21 cellular contexts compared by ENCODE assay signal in the genomic region with DNA sequence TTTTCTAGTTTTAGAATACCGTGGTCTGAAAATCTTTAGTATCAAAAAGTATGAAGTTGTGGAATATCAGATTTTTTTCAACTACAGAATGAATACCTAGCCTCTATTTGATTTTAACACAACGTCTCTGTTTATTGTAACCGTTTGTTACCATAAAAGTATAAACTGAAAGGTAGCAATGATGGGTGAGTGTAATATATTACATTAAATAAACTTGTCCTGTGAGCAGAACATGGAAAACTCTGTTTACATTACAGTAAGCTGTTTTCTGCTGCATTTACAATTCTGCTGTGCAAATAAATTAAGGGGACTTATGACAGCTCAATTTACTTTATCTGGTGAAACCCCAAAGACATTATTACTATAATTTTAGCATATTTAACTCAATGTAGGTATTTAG.
DNase-seq lines count a peak whose midpoint lies in the region; TF ChIP-seq lines count a peak whose summit lies in the region.
"Had no signal": no experiment of that assay in that cellular context is flagged by ENCODE, and none has a peak within 500 bp of the region (broad histone marks: within the 10 kb centered on the region; RNA-seq: fewer than 3 reads in every experiment).

No MANE protein-coding gene starts in this region.

- POLR2A ChIA-PET in MCF 10A (lab: Yijun Ruan, JAX) = no interaction called here
- POLR2A ChIA-PET in CD8-positive, alpha-beta memory T cell (lab: Charles Lee) = no interaction called here

- H3K27me3 Mint-ChIP-seq in MCF 10A (ENCODE audit: insufficient read depth, unreplicated experiment) = no peaks in the 10 kb centered on the region
- H3K27me3 Mint-ChIP-seq in CD8-positive, alpha-beta memory T cell = no peaks in the 10 kb centered on the region
- H3K27me3 Mint-ChIP-seq: B cell, T-cell had no signal

- no peaks in the 10 kb centered on the region for H3K27me3 ChIP-seq in muscle layer of colon (ENCODE audit: control insufficient read depth in 1 of 2, insufficient read depth in 2 of 2, low read length in 2 of 2)
- H3K27me3 ChIP-seq in CD8-positive, alpha-beta memory T cell (ENCODE audit: insufficient read depth, low read length, poor library complexity, severe bottlenecking) = no peaks in the 10 kb centered on the region

- DNase-seq in LNCaP clone FGC (ENCODE audit: low read depth) (peak; percentile 50), NCI-H1436 treated with DMSO at 0.1 percent for 48 hours (lab: John Stamatoyannopoulos, UW) (peak; percentile 10), NCI-H774 (lab: John Stamatoyannopoulos, UW) (peak; percentile 36), MCF 10A (ENCODE audit: unreplicated experiment) (no peak), T-helper 2 cell (no peak)
- DNase-seq in CD8-positive, alpha-beta memory T cell = no peak
- DNase-seq: NCI-H1092, NCI-H1694, NCI-H2107, NCI-H446 treated with DMSO at 0.1 percent for 48 hours, NCI-H82, T-cell had no signal

- TF ChIP-seq CTCF in LNCaP clone FGC (IDR thresholded peaks at IDR 0.05; ENCODE audit: control insufficient read depth, extremely low read depth, insufficient read depth) = no peak
- no peak for TF ChIP-seq CTCF in MCF 10A (IDR thresholded peaks at IDR 0.05; ENCODE audit: unreplicated experiment)

- peak overlapping the region; percentile 58 for H3K27ac ChIP-seq in muscle layer of colon (ENCODE audit: low read depth, low read length)
- H3K27ac ChIP-seq in CD8-positive, alpha-beta memory T cell (ENCODE audit: low read depth, low read length) = no peak overlapping the region
- H3K27ac ChIP-seq: A549, HL-60, SK-N-MC had no signal

- no peaks in the 10 kb centered on the region for H3K36me3 ChIP-seq in muscle layer of colon (ENCODE audit: insufficient read depth, low read length)
- H3K36me3 ChIP-seq in CD8-positive, alpha-beta memory T cell (ENCODE audit: insufficient read depth, low read length) = no peaks in the 10 kb centered on the region
- H3K36me3 ChIP-seq: HAP-1 had no signal

- peaks cover 9% of the 10 kb centered on the region for H3K9me3 Mint-ChIP-seq in MCF 10A (ENCODE audit: unreplicated experiment)
- H3K9me3 Mint-ChIP-seq in CD8-positive, alpha-beta memory T cell = no peaks in the 10 kb centered on the region
- H3K9me3 Mint-ChIP-seq: T-cell had no signal

- intact Hi-C loops in MCF 10A (cut with micrococcal nuclease) = no loop called here

- H3K36me3 Mint-ChIP-seq in MCF 10A (ENCODE audit: insufficient read depth, unreplicated experiment) = no peaks in the 10 kb centered on the region
- H3K36me3 Mint-ChIP-seq in CD8-positive, alpha-beta memory T cell = no peaks in the 10 kb centered on the region
- H3K36me3 Mint-ChIP-seq: CD14-positive monocyte, T-cell had no signal

- no TSS peak for BruUV-seq in MCF 10A (replicated peaks; lab: Mats Ljungman, UMichigan)

- no peak overlapping the region for H3K4me3 Mint-ChIP-seq in MCF 10A (ENCODE audit: unreplicated experiment)
- no peak overlapping the region for H3K4me3 Mint-ChIP-seq in CD8-positive, alpha-beta memory T cell
- H3K4me3 Mint-ChIP-seq: B cell, CD14-positive monocyte, GM23338, T-cell had no signal

- H3K4me1 Mint-ChIP-seq in MCF 10A (ENCODE audit: insufficient read depth, unreplicated experiment) = no peaks in the 10 kb centered on the region
- no peaks in the 10 kb centered on the region for H3K4me1 Mint-ChIP-seq in CD8-positive, alpha-beta memory T cell
- H3K4me1 Mint-ChIP-seq: B cell, CD14-positive monocyte, GM23338, T-cell had no signal

- H3K4me3 ChIP-seq in LNCaP clone FGC (ENCODE audit: low read depth, low read length) (no peak overlapping the region), muscle layer of colon (ENCODE audit: low read depth in 1 of 2, low read length in 2 of 2) (peak overlapping the region in 1 of 2 donors; percentile 33)
- H3K4me3 ChIP-seq in CD8-positive, alpha-beta memory T cell (ENCODE audit: low read length) = no peak overlapping the region
- H3K4me3 ChIP-seq: A549, GM23338, HAP-1, K562, SK-N-MC had no signal

- no peaks in the 10 kb centered on the region for H3K9me3 ChIP-seq in muscle layer of colon (ENCODE audit: low read length)
- no peaks in the 10 kb centered on the region for H3K9me3 ChIP-seq in CD8-positive, alpha-beta memory T cell (ENCODE audit: low read length)
- H3K9me3 ChIP-seq: A549, HAP-1 had no signal

- H3K4me1 ChIP-seq in muscle layer of colon (ENCODE audit: insufficient read depth, low read length) = peaks cover 15% of the 10 kb centered on the region
- H3K4me1 ChIP-seq in CD8-positive, alpha-beta memory T cell (ENCODE audit: insufficient read depth, low read length) = no peaks in the 10 kb centered on the region
- H3K4me1 ChIP-seq: A549, HAP-1 had no signal

- CTCF ChIA-PET in MCF 10A (lab: Yijun Ruan, JAX) = interaction anchor here (0.6 to 1.3 kb wide), 6 partner anchors 43 to 1642 kb away, joined by 3 to 4 read pairs (median 4); no protein-coding TSS in a partner anchor
- CTCF ChIA-PET in CD8-positive, alpha-beta memory T cell (lab: Charles Lee) = no interaction called here

- H3K9ac ChIP-seq in muscle layer of colon (ENCODE audit: low read length) = no peak overlapping the region

- no peak overlapping the region for H3K27ac Mint-ChIP-seq in MCF 10A (ENCODE audit: low read depth, unreplicated experiment)
- no peak overlapping the region for H3K27ac Mint-ChIP-seq in CD8-positive, alpha-beta memory T cell
- H3K27ac Mint-ChIP-seq: B cell, CD14-positive monocyte, T-cell had no signal

Comparison
In these comparisons a context has a peak if more than half of its experiments do, and no peak if none do; other contexts are left out.
1. DNase-seq: peak in LNCaP clone FGC (single experiment), NCI-H1436 treated with DMSO at 0.1 percent for 48 hours (single experiment) and NCI-H774 (single experiment); none in MCF 10A (single experiment), CD8-positive, alpha-beta memory T cell (0 of 5) and T-helper 2 cell (0 of 5).